Comparison of ENCODE assay signal across 1 cellular context in the genomic region with DNA sequence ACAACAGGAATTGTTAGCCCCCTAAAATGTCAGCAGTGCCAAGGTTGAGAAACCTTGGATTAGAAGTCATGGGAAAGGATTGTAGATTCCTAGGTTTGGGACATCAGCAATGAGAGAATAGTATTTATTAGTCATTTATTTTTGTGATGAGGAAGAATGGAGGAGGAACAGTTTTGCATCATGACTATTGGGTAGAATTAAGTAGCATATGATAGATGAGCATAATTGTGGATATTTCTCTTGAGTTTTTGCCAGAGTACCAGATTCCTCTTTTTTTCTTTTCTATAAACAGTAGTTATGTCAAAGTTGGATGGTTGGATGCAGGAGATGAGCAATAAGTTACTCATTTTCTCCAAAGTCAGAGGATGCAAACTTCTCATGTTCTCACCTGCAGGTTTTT.
TF ChIP-seq lines count a peak whose summit lies in the region.

No MANE protein-coding gene starts in this region.

TF ChIP-seq in SK-N-SH, 30 proteins besides CTCF, POLR2A, EP300 and RAD21 (continued from another document):
- TF ChIP-seq, protein P1, sequence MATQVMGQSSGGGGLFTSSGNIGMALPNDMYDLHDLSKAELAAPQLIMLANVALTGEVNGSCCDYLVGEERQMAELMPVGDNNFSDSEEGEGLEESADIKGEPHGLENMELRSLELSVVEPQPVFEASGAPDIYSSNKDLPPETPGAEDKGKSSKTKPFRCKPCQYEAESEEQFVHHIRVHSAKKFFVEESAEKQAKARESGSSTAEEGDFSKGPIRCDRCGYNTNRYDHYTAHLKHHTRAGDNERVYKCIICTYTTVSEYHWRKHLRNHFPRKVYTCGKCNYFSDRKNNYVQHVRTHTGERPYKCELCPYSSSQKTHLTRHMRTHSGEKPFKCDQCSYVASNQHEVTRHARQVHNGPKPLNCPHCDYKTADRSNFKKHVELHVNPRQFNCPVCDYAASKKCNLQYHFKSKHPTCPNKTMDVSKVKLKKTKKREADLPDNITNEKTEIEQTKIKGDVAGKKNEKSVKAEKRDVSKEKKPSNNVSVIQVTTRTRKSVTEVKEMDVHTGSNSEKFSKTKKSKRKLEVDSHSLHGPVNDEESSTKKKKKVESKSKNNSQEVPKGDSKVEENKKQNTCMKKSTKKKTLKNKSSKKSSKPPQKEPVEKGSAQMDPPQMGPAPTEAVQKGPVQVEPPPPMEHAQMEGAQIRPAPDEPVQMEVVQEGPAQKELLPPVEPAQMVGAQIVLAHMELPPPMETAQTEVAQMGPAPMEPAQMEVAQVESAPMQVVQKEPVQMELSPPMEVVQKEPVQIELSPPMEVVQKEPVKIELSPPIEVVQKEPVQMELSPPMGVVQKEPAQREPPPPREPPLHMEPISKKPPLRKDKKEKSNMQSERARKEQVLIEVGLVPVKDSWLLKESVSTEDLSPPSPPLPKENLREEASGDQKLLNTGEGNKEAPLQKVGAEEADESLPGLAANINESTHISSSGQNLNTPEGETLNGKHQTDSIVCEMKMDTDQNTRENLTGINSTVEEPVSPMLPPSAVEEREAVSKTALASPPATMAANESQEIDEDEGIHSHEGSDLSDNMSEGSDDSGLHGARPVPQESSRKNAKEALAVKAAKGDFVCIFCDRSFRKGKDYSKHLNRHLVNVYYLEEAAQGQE (IDR thresholded peaks at IDR 0.05; ENCODE audit: low read depth, low read length) = no peak
- 0 out of 2 replicates have a peak, but pooled peaks have one; percentile 2 for TF ChIP-seq JUND (IDR thresholded peaks at IDR 0.05)
